39 cellular contexts compared by ENCODE assay signal in the genomic region with DNA sequence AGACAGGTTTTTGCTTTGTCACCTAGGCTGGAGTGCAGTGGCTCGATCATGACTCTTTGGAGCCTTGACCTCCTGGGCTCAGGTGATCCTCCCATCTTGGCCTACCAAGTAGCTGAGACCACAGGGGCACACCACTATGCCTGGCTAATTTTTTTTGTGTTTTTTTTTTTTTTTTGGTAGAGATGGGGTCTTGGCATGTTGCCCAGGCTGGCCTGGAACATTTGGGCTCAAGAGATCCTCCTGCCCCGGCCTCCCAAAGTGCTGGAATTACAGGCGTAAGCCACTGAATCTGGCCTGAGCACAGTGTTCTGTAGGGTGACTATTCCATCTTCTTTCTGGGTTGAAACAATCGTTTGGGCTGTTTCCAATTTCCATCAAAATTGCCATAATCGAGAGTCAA. TPM values are rescaled to one million over a fixed set of nuclear protein-coding genes. Genes with fewer than 3 reads are reported as not detected.
"Had no signal": no experiment of that assay in that cellular context is flagged by ENCODE, and none has a peak within 500 bp of the region (broad histone marks: within the 10 kb centered on the region; RNA-seq: fewer than 3 reads in every experiment).

No MANE protein-coding gene starts in this region.

- H3K4me1 ChIP-seq: ascending aorta had no signal

- H3K27ac Mint-ChIP-seq: activated CD4-positive, alpha-beta memory T cell treated with anti-CD3 and anti-CD28 coated beads, Interleukin-2, amount 10 ng/mL, durations not matched to agents 7 days and 5 days; activated CD4-positive, alpha-beta T cell treated with anti-CD3 and anti-CD28 coated beads for 36 hours; activated CD4-positive, alpha-beta T cell treated with anti-CD3 and anti-CD28 coated beads, Interleukin-2, amount 10 ng/mL, durations not matched to agents 7 days and 5 days; activated CD8-positive, alpha-beta memory T cell treated with anti-CD3 and anti-CD28 coated beads, Interleukin-2, amount 10 ng/mL, durations not matched to agents 7 days and 5 days; activated CD8-positive, alpha-beta T cell treated with anti-CD3 and anti-CD28 coated beads, Interleukin-2, amount 10 ng/mL, durations not matched to agents 7 days and 5 days; activated naive CD4-positive, alpha-beta T cell treated with anti-CD3 and anti-CD28 coated beads, Interleukin-2, amount 10 ng/mL, durations not matched to agents 7 days and 5 days; activated naive CD4-positive, alpha-beta T cell treated with anti-CD3 and anti-CD28 coated beads, Interleukin-2, amount 50 U/mL, for 24 hours; activated naive CD8-positive, alpha-beta T cell; activated naive CD8-positive, alpha-beta T cell treated with anti-CD3 and anti-CD28 coated beads, Interleukin-2, amount 10 ng/mL, durations not matched to agents 7 days and 5 days; activated naive CD8-positive, alpha-beta T cell treated with anti-CD3 and anti-CD28 coated beads, Interleukin-2, amount 50 U/mL, for 24 hours; activated T-cell treated with anti-CD3 and anti-CD28 coated beads, Interleukin-2, amount 50 U/mL, for 24 hours; activated T-helper 2 cell treated with anti-CD3 and anti-CD28 coated beads, Interferon-gamma antibody, Interleukin-2, Interleukin-4, amounts not matched to agents 10 μg/mL and 5 μg/mL and 100 μg/mL, durations not matched to agents 14 hours and 24 hours and 36 hours; brain; T-helper 1 cell treated with Interleukin-12 subunit alpha and Interleukin-12 subunit beta and Interleukin-4 antibody, amounts not matched to agents 30 μg/mL and 1 μg/mL, for 36 hours; T-helper 2 cell treated with Interferon-gamma antibody and Interleukin-4, amounts not matched to agents 5 μg/mL and 100 μg/mL, for 36 hours had no signal

- H3K4me3 ChIP-seq: ascending aorta, cardiac muscle cell had no signal

- H3K9me3 Mint-ChIP-seq: activated CD4-positive, alpha-beta memory T cell treated with anti-CD3 and anti-CD28 coated beads, Interleukin-2, amount 10 ng/mL, durations not matched to agents 7 days and 5 days; activated naive CD4-positive, alpha-beta T cell treated with anti-CD3 and anti-CD28 coated beads, Interleukin-2, amount 10 ng/mL, durations not matched to agents 7 days and 5 days; activated naive CD4-positive, alpha-beta T cell treated with anti-CD3 and anti-CD28 coated beads, Interleukin-2, amount 50 U/mL, for 24 hours; activated T-cell treated with anti-CD3 and anti-CD28 coated beads, Interleukin-2, amount 50 U/mL, for 24 hours; central memory CD8-positive, alpha-beta T cell had no signal

- ATAC-seq: activated CD4-positive, alpha-beta T cell treated with anti-CD3 and anti-CD28 coated beads for 36 hours; activated CD4-positive, CD25-positive, alpha-beta regulatory T cell treated with anti-CD3 and anti-CD28 coated beads, Interleukin-2, amount 50 U/mL, for 24 hours; activated CD8-positive, alpha-beta memory T cell treated with anti-CD3 and anti-CD28 coated beads, Interleukin-2, amount 10 ng/mL, durations not matched to agents 7 days and 5 days; activated CD8-positive, alpha-beta T cell treated with anti-CD3 and anti-CD28 coated beads, Interleukin-2, amount 10 ng/mL, durations not matched to agents 7 days and 5 days; activated naive CD8-positive, alpha-beta T cell treated with anti-CD3 and anti-CD28 coated beads, Interleukin-2, amount 50 U/mL, for 24 hours had no signal

- H3K36me3 ChIP-seq: ascending aorta, cardiac muscle cell had no signal

- H3K27me3 ChIP-seq: ascending aorta, cardiac muscle cell had no signal

- H3K4me3 Mint-ChIP-seq: activated CD4-positive, alpha-beta memory T cell treated with anti-CD3 and anti-CD28 coated beads, Interleukin-2, amount 10 ng/mL, durations not matched to agents 7 days and 5 days; activated CD4-positive, alpha-beta T cell treated with anti-CD3 and anti-CD28 coated beads for 36 hours; activated CD4-positive, alpha-beta T cell treated with anti-CD3 and anti-CD28 coated beads, Interleukin-2, amount 10 ng/mL, durations not matched to agents 7 days and 5 days; activated CD8-positive, alpha-beta memory T cell treated with anti-CD3 and anti-CD28 coated beads, Interleukin-2, amount 10 ng/mL, durations not matched to agents 7 days and 5 days; activated CD8-positive, alpha-beta T cell treated with anti-CD3 and anti-CD28 coated beads, Interleukin-2, amount 10 ng/mL, durations not matched to agents 7 days and 5 days; activated naive CD4-positive, alpha-beta T cell treated with anti-CD3 and anti-CD28 coated beads, Interleukin-2, amount 10 ng/mL, durations not matched to agents 7 days and 5 days; activated naive CD4-positive, alpha-beta T cell treated with anti-CD3 and anti-CD28 coated beads, Interleukin-2, amount 50 U/mL, for 24 hours; activated naive CD8-positive, alpha-beta T cell; activated naive CD8-positive, alpha-beta T cell treated with anti-CD3 and anti-CD28 coated beads, Interleukin-2, amount 10 ng/mL, durations not matched to agents 7 days and 5 days; activated naive CD8-positive, alpha-beta T cell treated with anti-CD3 and anti-CD28 coated beads, Interleukin-2, amount 50 U/mL, for 24 hours; activated T-cell treated with anti-CD3 and anti-CD28 coated beads, Interleukin-2, amount 50 U/mL, for 24 hours; brain; central memory CD8-positive, alpha-beta T cell; T-helper 1 cell treated with Interleukin-12 subunit alpha and Interleukin-12 subunit beta and Interleukin-4 antibody, amounts not matched to agents 30 μg/mL and 1 μg/mL, for 36 hours; T-helper 2 cell treated with Interferon-gamma antibody and Interleukin-4, amounts not matched to agents 5 μg/mL and 100 μg/mL, for 36 hours had no signal

- DNase-seq: activated CD4-positive, alpha-beta memory T cell treated with anti-CD3 and anti-CD28 coated beads, Interleukin-2, amount 10 ng/mL, durations not matched to agents 7 days and 5 days; activated CD4-positive, alpha-beta T cell treated with anti-CD3 and anti-CD28 coated beads for 1 hour; activated CD4-positive, alpha-beta T cell treated with anti-CD3 and anti-CD28 coated beads for 36 hours; activated CD4-positive, alpha-beta T cell treated with anti-CD3 and anti-CD28 coated beads for 48 hours; activated CD4-positive, alpha-beta T cell treated with anti-CD3 and anti-CD28 coated beads, Interleukin-2, amount 10 ng/mL, durations not matched to agents 7 days and 5 days; activated CD4-positive, alpha-beta T cell treated with anti-CD3 and anti-CD28 coated beads, Interleukin-2, amount 50 U/mL, for 48 hours; activated CD4-positive, CD25-positive, alpha-beta regulatory T cell; activated CD8-positive, alpha-beta memory T cell treated with anti-CD3 and anti-CD28 coated beads for 24 hours; activated CD8-positive, alpha-beta memory T cell treated with anti-CD3 and anti-CD28 coated beads, Interleukin-2, amount 10 ng/mL, durations not matched to agents 7 days and 5 days; activated CD8-positive, alpha-beta memory T cell treated with anti-CD3 and anti-CD28 coated beads, Interleukin-2, amount 50 U/mL, for 48 hours; activated CD8-positive, alpha-beta T cell treated with anti-CD3 and anti-CD28 coated beads, Interleukin-2, amount 10 ng/mL, durations not matched to agents 7 days and 5 days; activated effector memory CD4-positive, alpha-beta T cell treated with Interleukin-2 at 50 U/mL for 16 hours; activated gamma-delta T cell; activated naive CD4-positive, alpha-beta T cell treated with anti-CD3 and anti-CD28 coated beads, Interleukin-2, amount 10 ng/mL, durations not matched to agents 7 days and 5 days; activated naive CD4-positive, alpha-beta T cell treated with Interleukin-2 at 50 U/mL for 16 hours; activated naive CD8-positive, alpha-beta T cell treated with anti-CD3 and anti-CD28 coated beads, Interleukin-2, amount 10 ng/mL, durations not matched to agents 7 days and 5 days; activated naive CD8-positive, alpha-beta T cell treated with anti-CD3 and anti-CD28 coated beads, Interleukin-2, amount 50 U/mL, for 24 hours; activated T-cell treated with anti-CD3 and anti-CD28 coated beads, Interleukin-2, amount 50 U/mL, for 24 hours; activated T-cell treated with anti-CD3 and anti-CD28 coated beads, Interleukin-2, amount 50 U/mL, for 48 hours; amygdala; anterior cingulate cortex; caudate nucleus; cerebellar nuclear complex; T-helper 1 cell; T-helper 2 cell; T-helper 9 cell had no signal

- H3K36me3 Mint-ChIP-seq: activated CD8-positive, alpha-beta memory T cell treated with anti-CD3 and anti-CD28 coated beads, Interleukin-2, amount 10 ng/mL, durations not matched to agents 7 days and 5 days; activated naive CD4-positive, alpha-beta T cell treated with anti-CD3 and anti-CD28 coated beads, Interleukin-2, amount 10 ng/mL, durations not matched to agents 7 days and 5 days; activated naive CD8-positive, alpha-beta T cell; activated naive CD8-positive, alpha-beta T cell treated with anti-CD3 and anti-CD28 coated beads, Interleukin-2, amount 10 ng/mL, durations not matched to agents 7 days and 5 days; brain had no signal

- H3K4me1 Mint-ChIP-seq: activated CD4-positive, alpha-beta T cell treated with anti-CD3 and anti-CD28 coated beads for 36 hours; activated CD4-positive, alpha-beta T cell treated with anti-CD3 and anti-CD28 coated beads, Interleukin-2, amount 10 ng/mL, durations not matched to agents 7 days and 5 days; activated CD8-positive, alpha-beta memory T cell treated with anti-CD3 and anti-CD28 coated beads, Interleukin-2, amount 10 ng/mL, durations not matched to agents 7 days and 5 days; activated naive CD4-positive, alpha-beta T cell treated with anti-CD3 and anti-CD28 coated beads, Interleukin-2, amount 10 ng/mL, durations not matched to agents 7 days and 5 days; activated naive CD4-positive, alpha-beta T cell treated with anti-CD3 and anti-CD28 coated beads, Interleukin-2, amount 50 U/mL, for 24 hours; activated naive CD8-positive, alpha-beta T cell treated with anti-CD3 and anti-CD28 coated beads, Interleukin-2, amount 10 ng/mL, durations not matched to agents 7 days and 5 days; activated naive CD8-positive, alpha-beta T cell treated with anti-CD3 and anti-CD28 coated beads, Interleukin-2, amount 50 U/mL, for 24 hours; brain; central memory CD8-positive, alpha-beta T cell had no signal

- H3K27ac ChIP-seq: ascending aorta, cardiac muscle cell, VCaP had no signal

- H3K9me3 ChIP-seq: ascending aorta had no signal

RNA-seq across cellular contexts. Expression of a gene that starts 1.5 kb away (rescaled TPM):
- total RNA-seq: activated CD4-positive, alpha-beta T cell treated with anti-CD3 and anti-CD28 coated beads for 36 hours; activated CD4-positive, alpha-beta T cell treated with anti-CD3 and anti-CD28 coated beads, Interleukin-2, amount 10 ng/mL, durations not matched to agents 7 days and 5 days; activated CD8-positive, alpha-beta memory T cell treated with anti-CD3 and anti-CD28 coated beads, Interleukin-2, amount 10 ng/mL, durations not matched to agents 7 days and 5 days; activated CD8-positive, alpha-beta T cell treated with anti-CD3 and anti-CD28 coated beads, Interleukin-2, amount 10 ng/mL, durations not matched to agents 7 days and 5 days; activated naive CD8-positive, alpha-beta T cell treated with anti-CD3 and anti-CD28 coated beads, Interleukin-2, amount 10 ng/mL, durations not matched to agents 7 days and 5 days; ascending aorta; cardiac muscle cell; chondrocyte had no signal

RNA-seq across cellular contexts. Expression of a gene that starts 21.6 kb away (rescaled TPM):
- total RNA-seq: activated CD4-positive, alpha-beta T cell treated with anti-CD3 and anti-CD28 coated beads, Interleukin-2, amount 10 ng/mL, durations not matched to agents 7 days and 5 days; activated CD8-positive, alpha-beta T cell treated with anti-CD3 and anti-CD28 coated beads, Interleukin-2, amount 10 ng/mL, durations not matched to agents 7 days and 5 days; activated naive CD8-positive, alpha-beta T cell treated with anti-CD3 and anti-CD28 coated beads, Interleukin-2, amount 10 ng/mL, durations not matched to agents 7 days and 5 days; chondrocyte had no signal

RNA-seq across cellular contexts. Expression of a gene that starts 52.1 kb away (rescaled TPM):
- total RNA-seq: activated CD4-positive, alpha-beta T cell treated with anti-CD3 and anti-CD28 coated beads, Interleukin-2, amount 10 ng/mL, durations not matched to agents 7 days and 5 days; activated CD8-positive, alpha-beta T cell treated with anti-CD3 and anti-CD28 coated beads, Interleukin-2, amount 10 ng/mL, durations not matched to agents 7 days and 5 days; bronchial epithelial cell had no signal
